Comparison of ENCODE assay signal across 15 cellular contexts in the genomic region with DNA sequence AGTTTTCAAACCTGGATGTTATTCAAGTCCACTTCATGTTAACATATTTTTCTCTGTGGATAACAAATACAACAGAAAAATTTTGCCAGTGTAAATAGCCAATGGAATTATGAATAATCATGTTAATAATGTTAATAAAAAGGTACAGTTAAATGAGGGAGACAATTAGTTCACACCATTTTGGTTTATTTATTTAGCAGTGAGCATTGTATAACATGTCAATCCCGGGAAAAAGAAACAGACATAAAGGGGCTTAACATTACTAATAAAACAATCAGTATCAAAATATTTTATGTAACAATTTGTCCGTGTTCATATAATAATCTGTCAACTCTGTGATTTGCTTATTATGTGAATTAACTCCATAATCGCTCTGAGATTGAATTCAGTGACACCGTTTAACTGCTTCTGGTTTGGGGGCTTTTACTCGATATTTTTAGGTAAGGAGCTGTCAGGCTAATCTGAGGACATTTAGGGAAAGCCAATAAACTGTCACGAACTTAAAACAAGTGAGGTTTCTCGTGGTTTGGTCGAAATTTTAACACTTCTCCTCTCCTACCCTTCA.
DNase-seq lines count a peak whose midpoint lies in the region; ATAC-seq and TF ChIP-seq lines count a peak whose summit lies in the region.
"Had no signal": no experiment of that assay in that cellular context is flagged by ENCODE, and none has a peak within 500 bp of the region (broad histone marks: within the 10 kb centered on the region; RNA-seq: fewer than 3 reads in every experiment).

No MANE protein-coding gene starts in this region.

- no peak overlapping the region for H4K8ac ChIP-seq in trophoblast cell (ENCODE audit: low read depth, low read length)

- no peak overlapping the region for H3K14ac ChIP-seq in trophoblast cell (ENCODE audit: low read length)

- ATAC-seq in activated naive CD8-positive, alpha-beta T cell treated with anti-CD3 and anti-CD28 coated beads, Interleukin-2, amount 10 ng/mL, durations not matched to agents 7 days and 5 days (ENCODE audit: low read depth): no peak
- ATAC-seq in foreskin keratinocyte: no peak
- ATAC-seq in HG03442 (IDR thresholded peaks at IDR 0.05; ENCODE audit: unreplicated experiment): no peak
- ATAC-seq in activated CD8-positive, alpha-beta memory T cell treated with anti-CD3 and anti-CD28 coated beads, Interleukin-2, amount 10 ng/mL, durations not matched to agents 7 days and 5 days: no peak
- ATAC-seq: effector memory CD8-positive, alpha-beta T cell had no signal

- TF ChIP-seq CTCF in foreskin keratinocyte (conservative IDR thresholded peaks at IDR 0.05) (no peak), transverse colon (IDR thresholded peaks at IDR 0.05) (no peak)

- H2AFZ ChIP-seq in trophoblast cell (ENCODE audit: insufficient read depth, low read length, poor library complexity): no peak overlapping the region

- no peak overlapping the region for H3K4ac ChIP-seq in trophoblast cell (ENCODE audit: low read depth, low read length)

- H3K4me1 ChIP-seq in foreskin keratinocyte: peaks cover 16% of the 10 kb centered on the region
- H3K4me1 ChIP-seq in trophoblast cell (ENCODE audit: control insufficient read depth in 1 of 2, insufficient read depth in 2 of 2, low read length in 2 of 2): no peaks in the 10 kb centered on the region
- H3K4me1 ChIP-seq in transverse colon: peaks cover 0 to 12% (median 4%) of the 10 kb centered on the region in 4 donors

- H3K4me2 ChIP-seq in trophoblast cell (ENCODE audit: low read length): peak overlapping the region; percentile 75

- H3K4me3 Mint-ChIP-seq in activated naive CD8-positive, alpha-beta T cell treated with anti-CD3 and anti-CD28 coated beads, Interleukin-2, amount 10 ng/mL, durations not matched to agents 7 days and 5 days: peak overlapping the region; percentile 47
- no peak overlapping the region for H3K4me3 Mint-ChIP-seq in activated CD8-positive, alpha-beta memory T cell treated with anti-CD3 and anti-CD28 coated beads, Interleukin-2, amount 10 ng/mL, durations not matched to agents 7 days and 5 days
- H3K4me3 Mint-ChIP-seq: activated naive CD8-positive, alpha-beta T cell; effector memory CD8-positive, alpha-beta T cell; T-helper 2 cell treated with Interferon-gamma antibody and Interleukin-4, amounts not matched to agents 5 μg/mL and 100 μg/mL, for 36 hours had no signal

- intact Hi-C loops in transverse colon (cut with DNase I; ENCODE audit: low total_unique reads): no loop called here

- H3K79me1 ChIP-seq in trophoblast cell (ENCODE audit: low read length): peaks cover 7% of the 10 kb centered on the region

- no peak for DNase-seq in H7
- DNase-seq in activated naive CD8-positive, alpha-beta T cell treated with anti-CD3 and anti-CD28 coated beads, Interleukin-2, amount 10 ng/mL, durations not matched to agents 7 days and 5 days: no peak
- DNase-seq in foreskin keratinocyte: no peak
- DNase-seq in trophoblast cell: no peak
- DNase-seq in hepatic stellate cell (ENCODE audit: low spot score): no peak
- DNase-seq in transverse colon: no peak
- DNase-seq in activated CD8-positive, alpha-beta memory T cell treated with anti-CD3 and anti-CD28 coated beads, Interleukin-2, amount 10 ng/mL, durations not matched to agents 7 days and 5 days: no peak
- DNase-seq: activated CD8-positive, alpha-beta memory T cell treated with anti-CD3 and anti-CD28 coated beads for 24 hours; effector memory CD8-positive, alpha-beta T cell; occipital lobe; OCI-M1; stimulated activated naive CD4-positive, alpha-beta T cell had no signal

- no peak overlapping the region for H4K12ac ChIP-seq in trophoblast cell (ENCODE audit: low read depth, low read length)

- POLR2A ChIA-PET in activated naive CD8-positive, alpha-beta T cell treated with anti-CD3 and anti-CD28 coated beads, Interleukin-2, amount 10 ng/mL, durations not matched to agents 7 days and 5 days (lab: Charles Lee): no interaction called here

- no CpG with 5 or more reads among the region's 8 CpGs for WGBS in trophoblast cell (ENCODE audit: extremely low coverage, insufficient coverage, insufficient read length)
- 8% methylated on average over 8 of the region's 8 CpGs for WGBS in transverse colon (ENCODE audit: low coverage in 1 of 2), 2 donors

- H2AK5ac ChIP-seq in trophoblast cell (ENCODE audit: low read length): no peak overlapping the region

- no peak overlapping the region for H3K9ac ChIP-seq in trophoblast cell (ENCODE audit: low read length)

- H3K27ac ChIP-seq in foreskin keratinocyte (peak overlapping the region; percentile 20), trophoblast cell (ENCODE audit: low read depth, low read length) (no peak overlapping the region), transverse colon (no peak overlapping the region)

- no peak overlapping the region for H3K18ac ChIP-seq in trophoblast cell (ENCODE audit: low read length)

- no peak overlapping the region for H4K91ac ChIP-seq in trophoblast cell (ENCODE audit: low read depth, low read length)

- CTCF ChIA-PET in activated CD8-positive, alpha-beta memory T cell treated with anti-CD3 and anti-CD28 coated beads, Interleukin-2, amount 10 ng/mL, durations not matched to agents 7 days and 5 days (lab: Charles Lee): no interaction called here

- H3K9me3 Mint-ChIP-seq in activated naive CD8-positive, alpha-beta T cell treated with anti-CD3 and anti-CD28 coated beads, Interleukin-2, amount 10 ng/mL, durations not matched to agents 7 days and 5 days: peaks cover 1% of the 10 kb centered on the region
- H3K9me3 Mint-ChIP-seq in activated CD8-positive, alpha-beta memory T cell treated with anti-CD3 and anti-CD28 coated beads, Interleukin-2, amount 10 ng/mL, durations not matched to agents 7 days and 5 days (ENCODE audit: low read depth): peaks cover 2% of the 10 kb centered on the region
- H3K9me3 Mint-ChIP-seq: effector memory CD8-positive, alpha-beta T cell; T-helper 2 cell treated with Interferon-gamma antibody and Interleukin-4, amounts not matched to agents 5 μg/mL and 100 μg/mL, for 36 hours had no signal

- H2BK120ac ChIP-seq in trophoblast cell (ENCODE audit: insufficient read depth, low read length, poor library complexity): no peak overlapping the region

- in situ Hi-C loops in transverse colon (cut with MboI; ENCODE audit: low pct_ligation_motif_present in 1 of 4, low pct_unique_long_range_greater_than_20kb in 1 of 4, low sequenced_read_pairs in 3 of 4): no loop called here

- no peaks in the 10 kb centered on the region for H3K36me3 Mint-ChIP-seq in activated naive CD8-positive, alpha-beta T cell treated with anti-CD3 and anti-CD28 coated beads, Interleukin-2, amount 10 ng/mL, durations not matched to agents 7 days and 5 days
- H3K36me3 Mint-ChIP-seq in activated CD8-positive, alpha-beta memory T cell treated with anti-CD3 and anti-CD28 coated beads, Interleukin-2, amount 10 ng/mL, durations not matched to agents 7 days and 5 days: no peaks in the 10 kb centered on the region
- H3K36me3 Mint-ChIP-seq: activated naive CD8-positive, alpha-beta T cell had no signal

- H3K27me3 ChIP-seq in H7 (ENCODE audit: control insufficient read depth, insufficient read depth, low read length) (peaks cover 20% of the 10 kb centered on the region), foreskin keratinocyte (no peaks in the 10 kb centered on the region), trophoblast cell (ENCODE audit: insufficient read depth, low read length) (no peaks in the 10 kb centered on the region), transverse colon (peaks cover 94% of the 10 kb centered on the region)

- H3K4me3 ChIP-seq in H7 (ENCODE audit: insufficient read depth, low read depth, low read length) (peak overlapping the region; percentile 57), trophoblast cell (ENCODE audit: low read depth, low read length) (no peak overlapping the region), transverse colon (no peak overlapping the region)

- TF ChIP-seq EP300 in transverse colon (IDR thresholded peaks at IDR 0.05; ENCODE audit: low read depth): no peak

- no peak overlapping the region for H3K23ac ChIP-seq in trophoblast cell (ENCODE audit: low read length)

- no peak for TF ChIP-seq POLR2A in transverse colon (IDR thresholded peaks at IDR 0.05)

- H3K27me3 Mint-ChIP-seq in activated naive CD8-positive, alpha-beta T cell treated with anti-CD3 and anti-CD28 coated beads, Interleukin-2, amount 10 ng/mL, durations not matched to agents 7 days and 5 days: peaks cover 55% of the 10 kb centered on the region
- H3K27me3 Mint-ChIP-seq in activated CD8-positive, alpha-beta memory T cell treated with anti-CD3 and anti-CD28 coated beads, Interleukin-2, amount 10 ng/mL, durations not matched to agents 7 days and 5 days: peaks cover 46% of the 10 kb centered on the region

- H3K27ac Mint-ChIP-seq in activated naive CD8-positive, alpha-beta T cell treated with anti-CD3 and anti-CD28 coated beads, Interleukin-2, amount 10 ng/mL, durations not matched to agents 7 days and 5 days: no peak overlapping the region
- no peak overlapping the region for H3K27ac Mint-ChIP-seq in activated CD8-positive, alpha-beta memory T cell treated with anti-CD3 and anti-CD28 coated beads, Interleukin-2, amount 10 ng/mL, durations not matched to agents 7 days and 5 days
- H3K27ac Mint-ChIP-seq: activated naive CD8-positive, alpha-beta T cell; effector memory CD8-positive, alpha-beta T cell; T-helper 2 cell treated with Interferon-gamma antibody and Interleukin-4, amounts not matched to agents 5 μg/mL and 100 μg/mL, for 36 hours had no signal

- peaks cover 4% of the 10 kb centered on the region for H3K4me1 Mint-ChIP-seq in activated naive CD8-positive, alpha-beta T cell treated with anti-CD3 and anti-CD28 coated beads, Interleukin-2, amount 10 ng/mL, durations not matched to agents 7 days and 5 days
- H3K4me1 Mint-ChIP-seq in activated CD8-positive, alpha-beta memory T cell treated with anti-CD3 and anti-CD28 coated beads, Interleukin-2, amount 10 ng/mL, durations not matched to agents 7 days and 5 days: peaks cover 2% of the 10 kb centered on the region

- H2BK12ac ChIP-seq in trophoblast cell (ENCODE audit: low read length): no peak overlapping the region

- H3K36me3 ChIP-seq in H7 (replicated peaks; ENCODE audit: control insufficient read depth, insufficient read depth, low read length) (no peaks in the 10 kb centered on the region), trophoblast cell (ENCODE audit: control insufficient read depth in 1 of 2, insufficient read depth in 2 of 2, low read length in 2 of 2) (no peaks in the 10 kb centered on the region), transverse colon (no peaks in the 10 kb centered on the region)

- H3K79me2 ChIP-seq in trophoblast cell (ENCODE audit: control insufficient read depth, insufficient read depth, low read length, poor library complexity): peaks cover 2% of the 10 kb centered on the region

- H3K9me3 ChIP-seq in trophoblast cell (ENCODE audit: insufficient read depth, low read depth, low read length) (no peaks in the 10 kb centered on the region), transverse colon (no peaks in the 10 kb centered on the region)

- no peak overlapping the region for H2BK5ac ChIP-seq in trophoblast cell (ENCODE audit: low read depth, low read length, poor library complexity)
